ENCODE assay signal across 34 cellular contexts in genomic region chr11:70376621-70377020, GRCh38.
"Had no signal": no experiment of that assay in that cellular context is flagged by ENCODE, and none has a peak within 500 bp of the region (broad histone marks: within the 10 kb centered on the region; RNA-seq: fewer than 3 reads in every experiment).

No MANE protein-coding gene starts in this region.

- DNase-seq: activated B cell treated with CpG ODN at 0.5 μM for 24 hours; activated CD4-positive, alpha-beta memory T cell treated with anti-CD3 and anti-CD28 coated beads for 36 hours; activated CD4-positive, alpha-beta T cell treated with anti-CD3 and anti-CD28 coated beads for 4 hours; activated CD4-positive, alpha-beta T cell treated with anti-CD3 and anti-CD28 coated beads, Interleukin-2, amount 10 ng/mL, durations not matched to agents 24 days and 14 days; activated CD4-positive, alpha-beta T cell treated with anti-CD3 and anti-CD28 coated beads, Interleukin-2, amount 50 U/mL, for 1 hour; activated CD4-positive, alpha-beta T cell treated with anti-CD3 and anti-CD28 coated beads, Interleukin-2, amount 50 U/mL, for 4 hours; activated CD4-positive, CD25-positive, alpha-beta regulatory T cell treated with anti-CD3 and anti-CD28 coated beads, Interleukin-2, amount 50 U/mL, for 72 hours; activated CD8-positive, alpha-beta memory T cell treated with anti-CD3 and anti-CD28 coated beads, Interleukin-2, amount 50 U/mL, for 4 hours; activated CD8-positive, alpha-beta T cell treated with anti-CD3 and anti-CD28 coated beads for 36 hours; activated effector memory CD4-positive, alpha-beta T cell treated with anti-CD3 and anti-CD28 coated beads, Interleukin-2, amount 50 U/mL, for 16 hours; activated gamma-delta T cell treated with Interleukin-2 at 50 U/mL for 16 hours; activated naive CD4-positive, alpha-beta T cell; activated naive CD4-positive, alpha-beta T cell treated with anti-CD3 and anti-CD28 coated beads for 36 hours; activated naive CD4-positive, alpha-beta T cell treated with anti-CD3 and anti-CD28 coated beads, Interleukin-2, amount 50 U/mL, for 16 hours; activated naive CD8-positive, alpha-beta T cell treated with anti-CD3 and anti-CD28 coated beads for 36 hours; activated T-cell treated with anti-CD3 and anti-CD28 coated beads for 4 hours; activated T-cell treated with anti-CD3 and anti-CD28 coated beads, Interleukin-2, amount 50 U/mL, for 1 hour; activated T-cell treated with anti-CD3 and anti-CD28 coated beads, Interleukin-2, amount 50 U/mL, for 4 hours; activated T-cell treated with anti-CD3 and anti-CD28 coated beads, Interleukin-2, amount 50 U/mL, for 72 hours; amniotic stem cell; body of pancreas; brain microvascular endothelial cell; central memory CD4-positive, alpha-beta T cell; T-helper 1 cell; T-helper 2 cell; T-helper 9 cell had no signal

- H3K27me3 ChIP-seq: adrenal gland, body of pancreas, brain microvascular endothelial cell, breast epithelium had no signal

- H3K4me1 ChIP-seq: adrenal gland, body of pancreas, breast epithelium had no signal

- ATAC-seq: activated CD8-positive, alpha-beta T cell treated with anti-CD3 and anti-CD28 coated beads for 36 hours; activated naive CD4-positive, alpha-beta T cell treated with anti-CD3 and anti-CD28 coated beads, Interleukin-2, amount 50 U/mL, for 72 hours; activated T-cell treated with anti-CD3 and anti-CD28 coated beads, Interleukin-2, amount 50 U/mL, for 4 hours; activated T-cell treated with anti-CD3 and anti-CD28 coated beads, Interleukin-2, amount 50 U/mL, for 72 hours; activated T-helper 17 cell treated with anti-CD3 and anti-CD28 coated beads, Interleukin-2, amount 50 U/mL, for 72 hours; body of pancreas had no signal

- H3K27me3 Mint-ChIP-seq: activated B cell treated with CpG ODN at 0.5 μM for 24 hours; activated CD4-positive, alpha-beta memory T cell treated with anti-CD3 and anti-CD28 coated beads for 36 hours; activated CD4-positive, alpha-beta T cell treated with anti-CD3 and anti-CD28 coated beads, Interleukin-2, amount 10 ng/mL, durations not matched to agents 24 days and 14 days; activated CD8-positive, alpha-beta T cell treated with anti-CD3 and anti-CD28 coated beads for 36 hours; activated naive CD8-positive, alpha-beta T cell treated with anti-CD3 and anti-CD28 coated beads for 36 hours; activated T-helper 17 cell treated with anti-CD3 and anti-CD28 coated beads, Interleukin-2, amount 50 U/mL, for 72 hours had no signal

- H3K9me3 ChIP-seq: adrenal gland, body of pancreas, breast epithelium had no signal

- H3K4me3 Mint-ChIP-seq: activated B cell treated with CpG ODN at 0.5 μM for 24 hours; activated CD4-positive, alpha-beta memory T cell treated with anti-CD3 and anti-CD28 coated beads for 36 hours; activated CD4-positive, alpha-beta T cell treated with anti-CD3 and anti-CD28 coated beads, Interleukin-2, amount 10 ng/mL, durations not matched to agents 24 days and 14 days; activated CD8-positive, alpha-beta T cell treated with anti-CD3 and anti-CD28 coated beads for 36 hours; activated naive CD4-positive, alpha-beta T cell treated with anti-CD3 and anti-CD28 coated beads for 36 hours; activated naive CD8-positive, alpha-beta T cell treated with anti-CD3 and anti-CD28 coated beads for 36 hours; activated T-cell treated with anti-CD3 and anti-CD28 coated beads, Interleukin-2, amount 50 U/mL, for 4 hours; activated T-cell treated with anti-CD3 and anti-CD28 coated beads, Interleukin-2, amount 50 U/mL, for 72 hours; activated T-helper 1 cell treated with anti-CD3 and anti-CD28 coated beads, Interleukin-12 subunit alpha, Interleukin-12 subunit beta, Interleukin-2, Interleukin-4 antibody, amounts not matched to agents 30 ng/mL and 10 ng/mL and 1 ng/mL, durations not matched to agents 14 hours and 24 hours and 36 hours; activated T-helper 17 cell treated with anti-CD3 and anti-CD28 coated beads, Interleukin-2, amount 50 U/mL, for 72 hours; T-helper 1 cell treated with Interleukin-12 subunit alpha and Interleukin-12 subunit beta and Interleukin-4 antibody, amounts not matched to agents 30 μg/mL and 1 μg/mL, for 36 hours; T-helper 2 cell treated with Interferon-gamma antibody and Interleukin-4, amounts not matched to agents 5 μg/mL and 100 μg/mL, for 36 hours had no signal

- H3K9me3 Mint-ChIP-seq: activated B cell treated with CpG ODN at 0.5 μM for 24 hours; activated CD4-positive, alpha-beta memory T cell treated with anti-CD3 and anti-CD28 coated beads for 36 hours; activated CD4-positive, alpha-beta T cell treated with anti-CD3 and anti-CD28 coated beads, Interleukin-2, amount 10 ng/mL, durations not matched to agents 24 days and 14 days; activated CD8-positive, alpha-beta T cell treated with anti-CD3 and anti-CD28 coated beads for 36 hours; activated naive CD4-positive, alpha-beta T cell treated with anti-CD3 and anti-CD28 coated beads for 36 hours; activated naive CD4-positive, alpha-beta T cell treated with anti-CD3 and anti-CD28 coated beads, Interleukin-2, amount 50 U/mL, for 72 hours; activated naive CD8-positive, alpha-beta T cell treated with anti-CD3 and anti-CD28 coated beads for 36 hours; activated T-cell treated with anti-CD3 and anti-CD28 coated beads, Interleukin-2, amount 50 U/mL, for 4 hours; activated T-cell treated with anti-CD3 and anti-CD28 coated beads, Interleukin-2, amount 50 U/mL, for 72 hours; activated T-helper 1 cell treated with anti-CD3 and anti-CD28 coated beads, Interleukin-12 subunit alpha, Interleukin-12 subunit beta, Interleukin-2, Interleukin-4 antibody, amounts not matched to agents 30 ng/mL and 10 ng/mL and 1 ng/mL, durations not matched to agents 14 hours and 24 hours and 36 hours; activated T-helper 17 cell treated with anti-CD3 and anti-CD28 coated beads, Interleukin-2, amount 50 U/mL, for 72 hours; T-helper 1 cell treated with Interleukin-12 subunit alpha and Interleukin-12 subunit beta and Interleukin-4 antibody, amounts not matched to agents 30 μg/mL and 1 μg/mL, for 36 hours; T-helper 2 cell treated with Interferon-gamma antibody and Interleukin-4, amounts not matched to agents 5 μg/mL and 100 μg/mL, for 36 hours had no signal

- H3K4me1 Mint-ChIP-seq: activated B cell treated with CpG ODN at 0.5 μM for 24 hours; activated T-helper 17 cell treated with anti-CD3 and anti-CD28 coated beads, Interleukin-2, amount 50 U/mL, for 72 hours had no signal

- H3K4me3 ChIP-seq: adrenal gland, body of pancreas, breast epithelium had no signal

- H3K27ac ChIP-seq: adrenal gland, body of pancreas, brain microvascular endothelial cell, breast epithelium, VCaP had no signal

- H3K27ac Mint-ChIP-seq: activated B cell treated with CpG ODN at 0.5 μM for 24 hours; activated CD4-positive, alpha-beta memory T cell treated with anti-CD3 and anti-CD28 coated beads for 36 hours; activated CD4-positive, alpha-beta T cell treated with anti-CD3 and anti-CD28 coated beads, Interleukin-2, amount 10 ng/mL, durations not matched to agents 24 days and 14 days; activated CD8-positive, alpha-beta T cell treated with anti-CD3 and anti-CD28 coated beads for 36 hours; activated naive CD4-positive, alpha-beta T cell treated with anti-CD3 and anti-CD28 coated beads for 36 hours; activated T-cell treated with anti-CD3 and anti-CD28 coated beads, Interleukin-2, amount 50 U/mL, for 72 hours; activated T-helper 1 cell treated with anti-CD3 and anti-CD28 coated beads, Interleukin-12 subunit alpha, Interleukin-12 subunit beta, Interleukin-2, Interleukin-4 antibody, amounts not matched to agents 30 ng/mL and 10 ng/mL and 1 ng/mL, durations not matched to agents 14 hours and 24 hours and 36 hours; activated T-helper 17 cell treated with anti-CD3 and anti-CD28 coated beads, Interleukin-2, amount 50 U/mL, for 72 hours; T-helper 1 cell treated with Interleukin-12 subunit alpha and Interleukin-12 subunit beta and Interleukin-4 antibody, amounts not matched to agents 30 μg/mL and 1 μg/mL, for 36 hours; T-helper 2 cell treated with Interferon-gamma antibody and Interleukin-4, amounts not matched to agents 5 μg/mL and 100 μg/mL, for 36 hours had no signal
